Comparison of ENCODE assay signal across 8 cellular contexts in the genomic region with DNA sequence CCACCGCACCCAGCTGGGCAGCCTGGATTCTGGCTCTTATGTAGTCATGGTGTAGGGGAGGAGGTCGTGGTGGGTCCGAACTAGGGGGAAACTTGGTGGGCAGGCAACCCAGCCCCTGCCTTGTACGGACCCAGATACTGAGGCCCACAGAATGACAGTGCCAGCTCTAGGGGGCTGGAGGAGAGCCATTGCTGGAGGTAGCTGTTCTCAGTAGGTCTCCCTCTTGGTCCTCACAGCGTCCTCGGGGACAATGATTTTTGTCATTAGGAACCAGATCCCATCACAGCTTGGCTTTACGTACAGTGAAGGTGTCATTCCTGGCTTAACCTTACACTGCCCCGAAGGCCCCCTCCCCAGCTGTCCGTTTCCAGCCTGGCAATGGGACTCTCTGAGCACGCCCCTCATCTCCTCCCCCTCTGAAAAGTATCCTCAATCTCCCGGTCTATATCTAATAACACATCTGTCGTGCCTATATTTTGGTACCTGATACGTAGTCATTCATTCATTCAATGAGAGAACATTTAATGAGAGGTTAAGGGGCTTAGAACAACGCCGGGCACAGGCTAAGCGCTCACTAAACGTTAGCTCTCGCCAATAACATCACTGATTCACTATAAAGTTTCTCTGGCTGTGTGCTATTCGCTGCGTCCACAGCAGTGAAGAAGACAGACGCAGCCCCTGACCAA. TPM values are rescaled to one million over a fixed set of nuclear protein-coding genes. Genes with fewer than 3 reads are reported as not detected.
DNase-seq lines count a peak whose midpoint lies in the region; ATAC-seq and TF ChIP-seq lines count a peak whose summit lies in the region.

No MANE protein-coding gene starts in this region.

- H3K27me3 ChIP-seq in SJSA1 (replicated peaks), result no peaks in the 10 kb centered on the region
- H3K27me3 ChIP-seq in gastroesophageal sphincter, result no peaks in the 10 kb centered on the region

- H3K27ac ChIP-seq in SJSA1 (no peak overlapping the region), gastroesophageal sphincter (peak overlapping the region; percentile 21 to 97 (median 96))

- CTCF ChIA-PET in GM10248 (lab: Yijun Ruan, JAX), result interaction anchor here (0.6 to 4.0 kb wide), 5 partner anchors 10 to 192 kb away, joined by 3 to 16 read pairs (median 4); no protein-coding TSS in a partner anchor

- 22 to 94% methylated on average over 3 to 8 of the region's 21 CpGs for WGBS in gastroesophageal sphincter (ENCODE audit: low coverage in 1 of 2), 2 donors

- H3K9me3 ChIP-seq in SJSA1 (replicated peaks) (no peaks in the 10 kb centered on the region; the same call in 1 of the 2 replicates), gastroesophageal sphincter (no peaks in the 10 kb centered on the region)

- TF ChIP-seq EP300 in gastroesophageal sphincter (IDR thresholded peaks at IDR 0.05), result no peak

- DNase-seq in SJSA1 (ENCODE audit: low read depth in 1 of 2, low spot score in 2 of 2) (no peak), skeletal muscle cell (ENCODE audit: low read depth) (no peak), activated gamma-delta T cell (lab: John Stamatoyannopoulos, UW) (no peak), GM10248 (ENCODE audit: extremely low spot score) (no peak), NCI-H526 treated with DMSO at 0.1 percent for 48 hours (lab: John Stamatoyannopoulos, UW) (no peak)

- no peak for TF ChIP-seq CTCF in gastroesophageal sphincter (IDR thresholded peaks at IDR 0.05)
- TF ChIP-seq CTCF in GM10248 (IDR thresholded peaks at IDR 0.05; ENCODE audit: control extremely low read depth, extremely low read depth, low read depth, missing control alignments), result no peak

- no peak for TF ChIP-seq POLR2A in gastroesophageal sphincter (IDR thresholded peaks at IDR 0.05)

- POLR2A ChIA-PET in GM10248 (lab: Yijun Ruan, JAX), result no interaction called here

- H3K4me1 ChIP-seq in SJSA1 (replicated peaks) (peaks cover 36% of the 10 kb centered on the region), gastroesophageal sphincter (peaks cover 0 to 66% (median 13%) of the 10 kb centered on the region in 3 donors)

- H3K36me3 ChIP-seq in SJSA1, result peaks cover 26% of the 10 kb centered on the region
- H3K36me3 ChIP-seq in gastroesophageal sphincter, result no peaks in the 10 kb centered on the region

- H3K4me3 ChIP-seq in SJSA1, result peak overlapping the region; percentile 95
- peak overlapping the region in 1 of 2 donors; percentile 88 for H3K4me3 ChIP-seq in gastroesophageal sphincter
- H3K4me3 ChIP-seq in skeletal muscle cell (ENCODE audit: low read depth, low read length), result peak overlapping the region; percentile 2

- ATAC-seq in GM21390 (IDR thresholded peaks at IDR 0.05; ENCODE audit: unreplicated experiment) (peak; percentile 1), gastroesophageal sphincter (no peak), GM21529 (IDR thresholded peaks at IDR 0.05; ENCODE audit: unreplicated experiment) (no peak)

RNA-seq across cellular contexts. Expression of gene DYNC1H1, which starts 0.6 kb away (rescaled TPM):
- total RNA-seq in SJSA1 (2014; rRNA removed; shearing (Covaris generic)), result 180 and 253 TPM in 2 replicates
- total RNA-seq in gastroesophageal sphincter, result 1,000 to 10,000 TPM in 1 of 4 donors, 100 to 1,000 TPM in 3; 606 to 1,020 (median 666) TPM
